ENCODE assay signal across 1 cellular context in genomic region chr6:130098317-130098716, GRCh38.
TF ChIP-seq lines count a peak whose summit lies in the region.

No MANE protein-coding gene starts in this region.

TF ChIP-seq in WTC11, 78 proteins besides CTCF, POLR2A, EP300 and RAD21 (continued from another document):
- TF ChIP-seq ZMAT4 (CRISPR knock-in tag; IDR thresholded peaks at IDR 0.05) (no peak), ZNF263 (CRISPR knock-in tag; IDR thresholded peaks at IDR 0.05; ENCODE audit: low read depth) (no peak), FOXP4 (CRISPR knock-in tag; IDR thresholded peaks at IDR 0.05) (no peak), ATF2 (CRISPR knock-in tag; IDR thresholded peaks at IDR 0.05; ENCODE audit: borderline replicate concordance, low read depth) (no peak)
